In the genomic region with DNA sequence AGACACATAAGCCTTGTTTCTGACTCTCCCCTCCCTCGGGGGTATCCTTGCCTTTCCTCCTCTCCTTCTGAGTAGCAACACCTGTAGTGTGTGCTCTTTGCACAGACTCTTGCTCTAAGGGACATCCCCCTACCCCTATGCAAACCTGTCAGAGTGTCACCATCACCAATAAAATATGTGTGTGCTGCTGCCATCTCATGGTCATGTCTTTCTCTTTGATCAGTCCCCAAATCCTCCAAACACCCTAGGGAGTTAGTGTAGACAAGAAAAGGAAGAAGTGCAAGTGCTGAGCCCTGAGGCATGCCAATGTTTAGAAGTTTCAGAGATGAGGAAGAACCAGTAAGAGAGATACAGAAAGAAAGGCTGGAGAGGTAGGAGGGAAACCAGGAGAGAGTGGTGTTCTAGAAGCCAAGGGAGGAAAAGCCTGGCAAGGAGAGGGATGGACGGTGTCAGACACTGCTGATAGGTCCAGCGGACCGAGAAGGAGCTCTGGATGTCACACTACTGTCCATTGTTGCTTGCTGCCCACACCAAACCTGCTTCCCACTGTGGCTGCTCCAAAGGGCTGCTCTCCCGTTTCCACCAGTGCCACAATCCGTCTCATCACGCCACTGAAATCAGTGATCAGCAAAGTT, we compare ENCODE assay signal across 1 cellular context.
TF ChIP-seq lines count a peak whose summit lies in the region.

No MANE protein-coding gene starts in this region.

TF ChIP-seq in GM12878, 131 proteins besides CTCF, POLR2A, EP300 and RAD21:
- TF ChIP-seq RUNX3 (IDR thresholded peaks at IDR 0.05; ENCODE audit: low read length) (no peak), NBN (IDR thresholded peaks at IDR 0.05) (0 out of 2 replicates have a peak, but pooled peaks have one; percentile 38), SMC3 (IDR thresholded peaks at IDR 0.05; ENCODE audit: borderline replicate concordance, low read length) (peak; percentile 67; the same call in 1 of the 2 replicates), MEF2B (IDR thresholded peaks at IDR 0.05; ENCODE audit: partially characterized antibody, poor library complexity, severe bottlenecking) (peak; percentile 75), NFXL1 (IDR thresholded peaks at IDR 0.05; ENCODE audit: borderline replicate concordance) (no peak), POU2F2 (IDR thresholded peaks at IDR 0.05; ENCODE audit: borderline replicate concordance, low read depth, low read length) (0 out of 3 replicates have a peak, but pooled peaks have one; percentile 52)
- TF ChIP-seq, protein P1, sequence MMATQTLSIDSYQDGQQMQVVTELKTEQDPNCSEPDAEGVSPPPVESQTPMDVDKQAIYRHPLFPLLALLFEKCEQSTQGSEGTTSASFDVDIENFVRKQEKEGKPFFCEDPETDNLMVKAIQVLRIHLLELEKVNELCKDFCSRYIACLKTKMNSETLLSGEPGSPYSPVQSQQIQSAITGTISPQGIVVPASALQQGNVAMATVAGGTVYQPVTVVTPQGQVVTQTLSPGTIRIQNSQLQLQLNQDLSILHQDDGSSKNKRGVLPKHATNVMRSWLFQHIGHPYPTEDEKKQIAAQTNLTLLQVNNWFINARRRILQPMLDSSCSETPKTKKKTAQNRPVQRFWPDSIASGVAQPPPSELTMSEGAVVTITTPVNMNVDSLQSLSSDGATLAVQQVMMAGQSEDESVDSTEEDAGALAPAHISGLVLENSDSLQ (IDR thresholded peaks at IDR 0.05) = peak; percentile 51; the same call in 1 of the 2 replicates
- TF ChIP-seq, protein P2, sequence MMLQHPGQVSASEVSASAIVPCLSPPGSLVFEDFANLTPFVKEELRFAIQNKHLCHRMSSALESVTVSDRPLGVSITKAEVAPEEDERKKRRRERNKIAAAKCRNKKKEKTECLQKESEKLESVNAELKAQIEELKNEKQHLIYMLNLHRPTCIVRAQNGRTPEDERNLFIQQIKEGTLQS (IDR thresholded peaks at IDR 0.05; ENCODE audit: borderline replicate concordance, extremely low read depth, low read depth, low read length) = no peak
